ENCODE assay signal across 8 cellular contexts in genomic region chr3:127672429-127673190, GRCh38.
DNase-seq lines count a peak whose midpoint lies in the region; ATAC-seq and FAIRE-seq lines count a peak whose summit lies in the region.

ABTB1 (plus strand) TSS chr3:127672952; CDS start chr3:127673026, 74 bp downstream.

- peaks cover 30% of the 10 kb centered on the region for H3K4me1 Mint-ChIP-seq in memory B cell

- ATAC-seq in HG03442 (IDR thresholded peaks at IDR 0.05; ENCODE audit: unreplicated experiment) (peak; percentile 57), memory B cell (ENCODE audit: low read depth) (peak; percentile 86)

- peak within 1 kb of the TSS; percentile 97 for H3K27ac Mint-ChIP-seq in memory B cell

- DNase-seq in Ammon's horn (ENCODE audit: low spot score), result peak; percentile 82
- DNase-seq in GM19239 (ENCODE audit: insufficient read length, low spot score), result peak; percentile 96
- DNase-seq in NCI-H82 (lab: John Stamatoyannopoulos, UW), result peak; percentile 90
- peak; percentile 61 to 83 for DNase-seq in activated CD8-positive, alpha-beta memory T cell treated with anti-CD3 and anti-CD28 coated beads for 1 hour (ENCODE audit: extremely low read depth in 1 of 2, low read depth in 1 of 2)
- DNase-seq in effector CD8-positive, alpha-beta T cell (lab: John Stamatoyannopoulos, UW), result peak; percentile 77
- peak; percentile 76 to 79 for DNase-seq in memory B cell (ENCODE audit: low spot score in 2 of 2)
- peak; percentile 76 for DNase-seq in stimulated activated CD8-positive, alpha-beta memory T cell treated with anti-CD3 and anti-CD28 coated beads, Interleukin-12 subunit alpha, Interleukin-12 subunit beta, amount 100 ng/mL, for 4 hours (ENCODE audit: low read depth)

- H3K36me3 Mint-ChIP-seq in memory B cell, result peaks cover 11% of the 10 kb centered on the region

- H3K27me3 Mint-ChIP-seq in memory B cell, result no peaks in the 10 kb centered on the region

- H3K9me3 Mint-ChIP-seq in memory B cell, result no peaks in the 10 kb centered on the region

- FAIRE-seq in GM19239 (lab: Jason Lieb, UNC), result peak; percentile 51

- H3K4me3 Mint-ChIP-seq in memory B cell, result peak within 1 kb of the TSS; percentile 98

Comparison
In these comparisons a context has a peak if more than half of its experiments do, and no peak if none do; other contexts are left out.
1. Peak in every context shown above with its lines: DNase-seq and ATAC-seq.